1 cellular context compared by ENCODE assay signal in the genomic region with DNA sequence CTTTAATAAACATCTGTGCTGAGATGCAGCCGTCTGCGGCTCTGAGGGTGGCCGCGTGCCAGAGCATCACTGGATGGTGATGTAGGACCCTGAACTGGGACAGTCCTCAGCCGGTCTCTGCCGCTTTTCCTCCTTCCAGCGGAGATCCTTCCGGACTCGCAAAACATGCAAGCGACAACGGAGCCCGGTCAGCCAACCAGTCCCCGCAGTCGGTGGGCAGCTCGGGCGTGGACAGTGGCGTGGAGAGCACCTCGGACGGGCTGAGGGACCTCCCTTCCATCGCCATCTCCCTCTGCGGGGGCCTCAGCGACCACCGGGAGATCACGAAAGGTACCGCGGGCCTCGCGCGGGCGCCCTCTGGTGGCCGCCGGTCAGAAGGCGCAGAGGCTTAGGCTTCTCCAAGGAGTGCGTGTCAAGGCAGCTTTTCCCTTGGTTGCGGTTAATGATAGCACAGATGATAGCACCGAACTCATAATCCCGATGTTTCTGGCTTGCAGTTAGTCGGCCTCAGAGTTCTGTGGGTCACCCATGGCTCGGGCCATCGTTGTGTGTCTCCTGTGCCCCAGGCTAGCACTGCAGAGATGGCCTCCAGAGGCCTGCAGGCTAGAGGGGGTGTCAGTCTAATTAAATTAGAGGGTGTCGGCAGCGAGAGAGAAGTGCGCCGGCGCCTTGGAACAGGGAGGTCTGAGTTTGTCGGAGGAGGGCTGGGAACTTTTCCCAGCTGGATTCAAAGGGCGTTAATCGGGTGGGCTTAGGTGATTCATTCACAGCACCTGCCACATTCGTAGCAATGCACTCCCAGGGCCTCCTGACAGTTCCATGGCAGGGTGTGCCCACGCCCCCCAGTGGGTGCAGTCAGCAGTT.
TF ChIP-seq lines count a peak whose summit lies in the region.

No MANE protein-coding gene starts in this region.

TF ChIP-seq in HepG2, 621 proteins besides CTCF, POLR2A, EP300 and RAD21 (continued from another document and continues in another):
- 0 out of 2 replicates have a peak, but pooled peaks have one; percentile 45 for TF ChIP-seq HOXA9 (CRISPR knock-in tag; IDR thresholded peaks at IDR 0.05; ENCODE audit: borderline replicate concordance)
- peak; percentile 45; the same call in 1 of the 2 replicates for TF ChIP-seq ZNF768 (CRISPR knock-in tag; IDR thresholded peaks at IDR 0.05)
- TF ChIP-seq ZNF263 (CRISPR knock-in tag; IDR thresholded peaks at IDR 0.05), result no peak
- 0 out of 2 replicates have a peak, but pooled peaks have one; percentile 22 for TF ChIP-seq CHCHD3 (CRISPR knock-in tag; IDR thresholded peaks at IDR 0.05)
- no peak for TF ChIP-seq CENPT (CRISPR knock-in tag; IDR thresholded peaks at IDR 0.05; ENCODE audit: low read depth)
- no peak for TF ChIP-seq RXRA (CRISPR knock-in tag; IDR thresholded peaks at IDR 0.05)
- no peak for TF ChIP-seq THYN1 (CRISPR knock-in tag; IDR thresholded peaks at IDR 0.05; ENCODE audit: borderline replicate concordance, low read depth)
- no peak for TF ChIP-seq ZNF468 (CRISPR knock-in tag; IDR thresholded peaks at IDR 0.05)
- 0 out of 2 replicates have a peak, but pooled peaks have one; percentile 45 for TF ChIP-seq HES4 (CRISPR knock-in tag; IDR thresholded peaks at IDR 0.05; ENCODE audit: borderline replicate concordance)
- 0 out of 2 replicates have a peak, but pooled peaks have one; percentile 23 for TF ChIP-seq ZNF598 (CRISPR knock-in tag; IDR thresholded peaks at IDR 0.05; ENCODE audit: borderline replicate concordance)
- TF ChIP-seq MYC (CRISPR knock-in tag; IDR thresholded peaks at IDR 0.05; ENCODE audit: borderline replicate concordance), result peak; percentile 3; the same call in 1 of the 2 replicates
- 0 out of 2 replicates have a peak, but pooled peaks have one; percentile 48 for TF ChIP-seq PITX1 (CRISPR knock-in tag; IDR thresholded peaks at IDR 0.05)
- no peak for TF ChIP-seq NFRKB (IDR thresholded peaks at IDR 0.05)
- TF ChIP-seq ZBTB7B (CRISPR knock-in tag; IDR thresholded peaks at IDR 0.05), result peak; percentile 93; the same call in 1 of the 2 replicates
- TF ChIP-seq GABPB1 (CRISPR knock-in tag; IDR thresholded peaks at IDR 0.05), result peak; percentile 18; the same call in 1 of the 2 replicates
- no peak for TF ChIP-seq ZNF788 (CRISPR knock-in tag; IDR thresholded peaks at IDR 0.05; ENCODE audit: borderline replicate concordance)
- TF ChIP-seq ZNF615 (CRISPR knock-in tag; IDR thresholded peaks at IDR 0.05; ENCODE audit: borderline replicate concordance), result no peak
- TF ChIP-seq, protein P1, sequence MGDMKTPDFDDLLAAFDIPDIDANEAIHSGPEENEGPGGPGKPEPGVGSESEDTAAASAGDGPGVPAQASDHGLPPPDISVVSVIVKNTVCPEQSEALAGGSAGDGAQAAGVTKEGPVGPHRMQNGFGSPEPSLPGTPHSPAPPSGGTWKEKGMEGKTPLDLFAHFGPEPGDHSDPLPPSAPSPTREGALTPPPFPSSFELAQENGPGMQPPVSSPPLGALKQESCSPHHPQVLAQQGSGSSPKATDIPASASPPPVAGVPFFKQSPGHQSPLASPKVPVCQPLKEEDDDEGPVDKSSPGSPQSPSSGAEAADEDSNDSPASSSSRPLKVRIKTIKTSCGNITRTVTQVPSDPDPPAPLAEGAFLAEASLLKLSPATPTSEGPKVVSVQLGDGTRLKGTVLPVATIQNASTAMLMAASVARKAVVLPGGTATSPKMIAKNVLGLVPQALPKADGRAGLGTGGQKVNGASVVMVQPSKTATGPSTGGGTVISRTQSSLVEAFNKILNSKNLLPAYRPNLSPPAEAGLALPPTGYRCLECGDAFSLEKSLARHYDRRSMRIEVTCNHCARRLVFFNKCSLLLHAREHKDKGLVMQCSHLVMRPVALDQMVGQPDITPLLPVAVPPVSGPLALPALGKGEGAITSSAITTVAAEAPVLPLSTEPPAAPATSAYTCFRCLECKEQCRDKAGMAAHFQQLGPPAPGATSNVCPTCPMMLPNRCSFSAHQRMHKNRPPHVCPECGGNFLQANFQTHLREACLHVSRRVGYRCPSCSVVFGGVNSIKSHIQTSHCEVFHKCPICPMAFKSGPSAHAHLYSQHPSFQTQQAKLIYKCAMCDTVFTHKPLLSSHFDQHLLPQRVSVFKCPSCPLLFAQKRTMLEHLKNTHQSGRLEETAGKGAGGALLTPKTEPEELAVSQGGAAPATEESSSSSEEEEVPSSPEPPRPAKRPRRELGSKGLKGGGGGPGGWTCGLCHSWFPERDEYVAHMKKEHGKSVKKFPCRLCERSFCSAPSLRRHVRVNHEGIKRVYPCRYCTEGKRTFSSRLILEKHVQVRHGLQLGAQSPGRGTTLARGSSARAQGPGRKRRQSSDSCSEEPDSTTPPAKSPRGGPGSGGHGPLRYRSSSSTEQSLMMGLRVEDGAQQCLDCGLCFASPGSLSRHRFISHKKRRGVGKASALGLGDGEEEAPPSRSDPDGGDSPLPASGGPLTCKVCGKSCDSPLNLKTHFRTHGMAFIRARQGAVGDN (CRISPR knock-in tag; IDR thresholded peaks at IDR 0.05), result peak; percentile 68
- no peak for TF ChIP-seq ZNF350 (CRISPR knock-in tag; IDR thresholded peaks at IDR 0.05; ENCODE audit: borderline replicate concordance, low read depth)
- no peak for TF ChIP-seq ZNF652 (CRISPR knock-in tag; IDR thresholded peaks at IDR 0.05; ENCODE audit: borderline replicate concordance, low read depth)
- TF ChIP-seq STAG1 (CRISPR knock-in tag; IDR thresholded peaks at IDR 0.05), result peak; percentile 58
- no peak for TF ChIP-seq CBX2 (IDR thresholded peaks at IDR 0.05; ENCODE audit: low read depth, low read length)
- TF ChIP-seq CBX2 (CRISPR knock-in tag; IDR thresholded peaks at IDR 0.05; ENCODE audit: low read depth), result no peak
- 0 out of 2 replicates have a peak, but pooled peaks have one; percentile 25 for TF ChIP-seq SP2 (CRISPR knock-in tag; IDR thresholded peaks at IDR 0.05)
- 0 out of 2 replicates have a peak, but pooled peaks have one; percentile 58 for TF ChIP-seq MEF2D (CRISPR knock-in tag; IDR thresholded peaks at IDR 0.05)
- TF ChIP-seq, protein P2, sequence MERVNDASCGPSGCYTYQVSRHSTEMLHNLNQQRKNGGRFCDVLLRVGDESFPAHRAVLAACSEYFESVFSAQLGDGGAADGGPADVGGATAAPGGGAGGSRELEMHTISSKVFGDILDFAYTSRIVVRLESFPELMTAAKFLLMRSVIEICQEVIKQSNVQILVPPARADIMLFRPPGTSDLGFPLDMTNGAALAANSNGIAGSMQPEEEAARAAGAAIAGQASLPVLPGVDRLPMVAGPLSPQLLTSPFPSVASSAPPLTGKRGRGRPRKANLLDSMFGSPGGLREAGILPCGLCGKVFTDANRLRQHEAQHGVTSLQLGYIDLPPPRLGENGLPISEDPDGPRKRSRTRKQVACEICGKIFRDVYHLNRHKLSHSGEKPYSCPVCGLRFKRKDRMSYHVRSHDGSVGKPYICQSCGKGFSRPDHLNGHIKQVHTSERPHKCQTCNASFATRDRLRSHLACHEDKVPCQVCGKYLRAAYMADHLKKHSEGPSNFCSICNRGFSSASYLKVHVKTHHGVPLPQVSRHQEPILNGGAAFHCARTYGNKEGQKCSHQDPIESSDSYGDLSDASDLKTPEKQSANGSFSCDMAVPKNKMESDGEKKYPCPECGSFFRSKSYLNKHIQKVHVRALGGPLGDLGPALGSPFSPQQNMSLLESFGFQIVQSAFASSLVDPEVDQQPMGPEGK (CRISPR knock-in tag; IDR thresholded peaks at IDR 0.05), result no peak
- TF ChIP-seq ZNF589 (CRISPR knock-in tag; conservative IDR thresholded peaks at IDR 0.05), result no peak
- 0 out of 2 replicates have a peak, but pooled peaks have one; percentile 69 for TF ChIP-seq ARHGAP35 (CRISPR knock-in tag; IDR thresholded peaks at IDR 0.05; ENCODE audit: borderline replicate concordance)
- 0 out of 2 replicates have a peak, but pooled peaks have one; percentile 18 for TF ChIP-seq SPEN (CRISPR knock-in tag; IDR thresholded peaks at IDR 0.05; ENCODE audit: low read depth)
- no peak for TF ChIP-seq RNF2 (conservative IDR thresholded peaks at IDR 0.05; ENCODE audit: low read depth)
- TF ChIP-seq ZBTB38 (CRISPR knock-in tag; IDR thresholded peaks at IDR 0.05), result peak; percentile 82
- TF ChIP-seq, protein P3, sequence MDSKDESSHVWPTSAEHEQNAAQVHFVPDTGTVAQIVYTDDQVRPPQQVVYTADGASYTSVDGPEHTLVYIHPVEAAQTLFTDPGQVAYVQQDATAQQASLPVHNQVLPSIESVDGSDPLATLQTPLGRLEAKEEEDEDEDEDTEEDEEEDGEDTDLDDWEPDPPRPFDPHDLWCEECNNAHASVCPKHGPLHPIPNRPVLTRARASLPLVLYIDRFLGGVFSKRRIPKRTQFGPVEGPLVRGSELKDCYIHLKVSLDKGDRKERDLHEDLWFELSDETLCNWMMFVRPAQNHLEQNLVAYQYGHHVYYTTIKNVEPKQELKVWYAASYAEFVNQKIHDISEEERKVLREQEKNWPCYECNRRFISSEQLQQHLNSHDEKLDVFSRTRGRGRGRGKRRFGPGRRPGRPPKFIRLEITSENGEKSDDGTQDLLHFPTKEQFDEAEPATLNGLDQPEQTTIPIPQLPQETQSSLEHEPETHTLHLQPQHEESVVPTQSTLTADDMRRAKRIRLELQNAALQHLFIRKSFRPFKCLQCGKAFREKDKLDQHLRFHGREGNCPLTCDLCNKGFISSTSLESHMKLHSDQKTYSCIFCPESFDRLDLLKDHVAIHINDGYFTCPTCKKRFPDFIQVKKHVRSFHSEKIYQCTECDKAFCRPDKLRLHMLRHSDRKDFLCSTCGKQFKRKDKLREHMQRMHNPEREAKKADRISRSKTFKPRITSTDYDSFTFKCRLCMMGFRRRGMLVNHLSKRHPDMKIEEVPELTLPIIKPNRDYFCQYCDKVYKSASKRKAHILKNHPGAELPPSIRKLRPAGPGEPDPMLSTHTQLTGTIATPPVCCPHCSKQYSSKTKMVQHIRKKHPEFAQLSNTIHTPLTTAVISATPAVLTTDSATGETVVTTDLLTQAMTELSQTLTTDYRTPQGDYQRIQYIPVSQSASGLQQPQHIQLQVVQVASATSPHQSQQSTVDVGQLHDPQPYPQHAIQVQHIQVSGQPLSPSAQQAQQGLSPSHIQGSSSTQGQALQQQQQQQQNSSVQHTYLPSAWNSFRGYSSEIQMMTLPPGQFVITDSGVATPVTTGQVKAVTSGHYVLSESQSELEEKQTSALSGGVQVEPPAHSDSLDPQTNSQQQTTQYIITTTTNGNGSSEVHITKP (CRISPR knock-in tag; IDR thresholded peaks at IDR 0.05; ENCODE audit: low read depth), result 0 out of 2 replicates have a peak, but pooled peaks have one; percentile 7
- TF ChIP-seq, protein P4, sequence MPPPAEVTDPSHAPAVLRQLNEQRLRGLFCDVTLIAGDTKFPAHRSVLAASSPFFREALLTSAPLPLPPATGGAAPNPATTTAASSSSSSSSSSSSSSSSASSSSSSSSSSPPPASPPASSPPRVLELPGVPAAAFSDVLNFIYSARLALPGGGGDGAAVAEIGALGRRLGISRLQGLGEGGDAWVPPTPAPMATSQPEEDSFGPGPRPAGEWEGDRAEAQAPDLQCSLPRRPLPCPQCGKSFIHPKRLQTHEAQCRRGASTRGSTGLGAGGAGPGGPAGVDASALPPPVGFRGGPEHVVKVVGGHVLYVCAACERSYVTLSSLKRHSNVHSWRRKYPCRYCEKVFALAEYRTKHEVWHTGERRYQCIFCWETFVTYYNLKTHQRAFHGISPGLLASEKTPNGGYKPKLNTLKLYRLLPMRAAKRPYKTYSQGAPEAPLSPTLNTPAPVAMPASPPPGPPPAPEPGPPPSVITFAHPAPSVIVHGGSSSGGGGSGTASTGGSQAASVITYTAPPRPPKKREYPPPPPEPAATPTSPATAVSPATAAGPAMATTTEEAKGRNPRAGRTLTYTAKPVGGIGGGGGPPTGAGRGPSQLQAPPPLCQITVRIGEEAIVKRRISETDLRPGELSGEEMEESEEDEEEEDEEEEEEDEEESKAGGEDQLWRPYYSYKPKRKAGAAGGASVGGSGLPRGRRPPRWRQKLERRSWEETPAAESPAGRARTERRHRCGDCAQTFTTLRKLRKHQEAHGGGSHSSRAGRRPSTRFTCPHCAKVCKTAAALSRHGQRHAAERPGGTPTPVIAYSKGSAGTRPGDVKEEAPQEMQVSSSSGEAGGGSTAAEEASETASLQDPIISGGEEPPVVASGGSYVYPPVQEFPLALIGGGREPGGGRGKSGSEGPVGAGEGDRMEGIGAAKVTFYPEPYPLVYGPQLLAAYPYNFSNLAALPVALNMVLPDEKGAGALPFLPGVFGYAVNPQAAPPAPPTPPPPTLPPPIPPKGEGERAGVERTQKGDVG (CRISPR knock-in tag; IDR thresholded peaks at IDR 0.05; ENCODE audit: borderline replicate concordance), result peak; percentile 79; the same call in 1 of the 2 replicates
- peak; percentile 42; the same call in 1 of the 2 replicates for TF ChIP-seq ZNF274 (CRISPR knock-in tag; IDR thresholded peaks at IDR 0.05)
- no peak for TF ChIP-seq NFIC (IDR thresholded peaks at IDR 0.05; ENCODE audit: low read length)
- TF ChIP-seq, protein P5, sequence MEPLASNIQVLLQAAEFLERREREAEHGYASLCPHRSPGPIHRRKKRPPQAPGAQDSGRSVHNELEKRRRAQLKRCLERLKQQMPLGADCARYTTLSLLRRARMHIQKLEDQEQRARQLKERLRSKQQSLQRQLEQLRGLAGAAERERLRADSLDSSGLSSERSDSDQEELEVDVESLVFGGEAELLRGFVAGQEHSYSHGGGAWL (CRISPR knock-in tag; IDR thresholded peaks at IDR 0.05), result peak; percentile 46; the same call in 1 of the 2 replicates
- peak; percentile 57 for TF ChIP-seq XRCC5 (optimal IDR thresholded peaks at IDR 0.05; ENCODE audit: low read length)
- TF ChIP-seq, protein P6, sequence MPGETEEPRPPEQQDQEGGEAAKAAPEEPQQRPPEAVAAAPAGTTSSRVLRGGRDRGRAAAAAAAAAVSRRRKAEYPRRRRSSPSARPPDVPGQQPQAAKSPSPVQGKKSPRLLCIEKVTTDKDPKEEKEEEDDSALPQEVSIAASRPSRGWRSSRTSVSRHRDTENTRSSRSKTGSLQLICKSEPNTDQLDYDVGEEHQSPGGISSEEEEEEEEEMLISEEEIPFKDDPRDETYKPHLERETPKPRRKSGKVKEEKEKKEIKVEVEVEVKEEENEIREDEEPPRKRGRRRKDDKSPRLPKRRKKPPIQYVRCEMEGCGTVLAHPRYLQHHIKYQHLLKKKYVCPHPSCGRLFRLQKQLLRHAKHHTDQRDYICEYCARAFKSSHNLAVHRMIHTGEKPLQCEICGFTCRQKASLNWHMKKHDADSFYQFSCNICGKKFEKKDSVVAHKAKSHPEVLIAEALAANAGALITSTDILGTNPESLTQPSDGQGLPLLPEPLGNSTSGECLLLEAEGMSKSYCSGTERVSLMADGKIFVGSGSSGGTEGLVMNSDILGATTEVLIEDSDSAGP (CRISPR knock-in tag; IDR thresholded peaks at IDR 0.05; ENCODE audit: borderline replicate concordance), result peak; percentile 39; the same call in 1 of the 2 replicates
- no peak for TF ChIP-seq KAT2B (IDR thresholded peaks at IDR 0.05; ENCODE audit: borderline replicate concordance, low read depth, low read length)
- TF ChIP-seq, protein P7, sequence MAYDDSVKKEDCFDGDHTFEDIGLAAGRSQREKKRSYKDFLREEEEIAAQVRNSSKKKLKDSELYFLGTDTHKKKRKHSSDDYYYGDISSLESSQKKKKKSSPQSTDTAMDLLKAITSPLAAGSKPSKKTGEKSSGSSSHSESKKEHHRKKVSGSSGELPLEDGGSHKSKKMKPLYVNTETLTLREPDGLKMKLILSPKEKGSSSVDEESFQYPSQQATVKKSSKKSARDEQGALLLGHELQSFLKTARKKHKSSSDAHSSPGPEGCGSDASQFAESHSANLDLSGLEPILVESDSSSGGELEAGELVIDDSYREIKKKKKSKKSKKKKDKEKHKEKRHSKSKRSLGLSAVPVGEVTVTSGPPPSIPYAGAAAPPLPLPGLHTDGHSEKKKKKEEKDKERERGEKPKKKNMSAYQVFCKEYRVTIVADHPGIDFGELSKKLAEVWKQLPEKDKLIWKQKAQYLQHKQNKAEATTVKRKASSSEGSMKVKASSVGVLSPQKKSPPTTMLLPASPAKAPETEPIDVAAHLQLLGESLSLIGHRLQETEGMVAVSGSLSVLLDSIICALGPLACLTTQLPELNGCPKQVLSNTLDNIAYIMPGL (CRISPR knock-in tag; IDR thresholded peaks at IDR 0.05; ENCODE audit: borderline replicate concordance in 1 of 2, low read depth in 1 of 2), result 0 out of 4 replicates have a peak, but pooled peaks of 1 of the 2 experiments have one; percentile 28
- no peak for TF ChIP-seq ZNF781 (CRISPR knock-in tag; IDR thresholded peaks at IDR 0.05; ENCODE audit: borderline replicate concordance, not compliant biosample characterization)
